Comparison of ENCODE assay signal across 8 cellular contexts in genomic region chr15:99425666-99426301, GRCh38.
DNase-seq lines count a peak whose midpoint lies in the region; ATAC-seq and TF ChIP-seq lines count a peak whose summit lies in the region.

No MANE protein-coding gene starts in this region.

- ATAC-seq in CD4-positive, CD25-positive, alpha-beta regulatory T cell (ENCODE audit: low read depth in 2 of 2): no peak
- no peak for ATAC-seq in omental fat pad (ENCODE audit: low FRiP score)
- ATAC-seq in HG03521 (IDR thresholded peaks at IDR 0.05; ENCODE audit: unreplicated experiment): no peak

- H3K4me3 Mint-ChIP-seq in CD4-positive, CD25-positive, alpha-beta regulatory T cell: peak overlapping the region in 1 of 4 donors; percentile 50

- no peaks in the 10 kb centered on the region for H3K27me3 Mint-ChIP-seq in CD4-positive, CD25-positive, alpha-beta regulatory T cell

- H3K9me3 Mint-ChIP-seq in CD4-positive, CD25-positive, alpha-beta regulatory T cell: peaks cover 0 to 5% (median 0%) of the 10 kb centered on the region in 7 donors

- no peak overlapping the region for H3K4me3 ChIP-seq in CD4-positive, CD25-positive, alpha-beta regulatory T cell (ENCODE audit: low read depth, low read length)
- H3K4me3 ChIP-seq in Peyer's patch: no peak overlapping the region
- H3K4me3 ChIP-seq in epithelial cell of proximal tubule (ENCODE audit: low read depth, low read length): no peak overlapping the region
- H3K4me3 ChIP-seq in H7 (ENCODE audit: insufficient read depth, low read depth, low read length): no peak overlapping the region

- no peaks in the 10 kb centered on the region for H3K27me3 ChIP-seq in CD4-positive, CD25-positive, alpha-beta regulatory T cell (ENCODE audit: control insufficient read depth, insufficient read depth, low read length)
- H3K27me3 ChIP-seq in Peyer's patch (no peaks in the 10 kb centered on the region), H7 (ENCODE audit: control insufficient read depth, insufficient read depth, low read length) (no peaks in the 10 kb centered on the region)

- H3K27ac ChIP-seq in CD4-positive, CD25-positive, alpha-beta regulatory T cell (ENCODE audit: insufficient read depth, low read length, poor library complexity, severe bottlenecking): peak overlapping the region; percentile 57
- peak overlapping the region in 2 of 4 donors; percentile 44 to 70 for H3K27ac ChIP-seq in Peyer's patch

- H3K4me1 Mint-ChIP-seq in CD4-positive, CD25-positive, alpha-beta regulatory T cell: peaks cover 4 to 63% (median 22%) of the 10 kb centered on the region in 4 donors

- peaks cover 36% of the 10 kb centered on the region for H3K4me1 ChIP-seq in CD4-positive, CD25-positive, alpha-beta regulatory T cell (ENCODE audit: control insufficient read depth, insufficient read depth, low read length, poor library complexity, severe bottlenecking)
- H3K4me1 ChIP-seq in Peyer's patch: peaks cover 0 to 6% (median 2%) of the 10 kb centered on the region in 4 donors

- no peak for TF ChIP-seq CTCF in Peyer's patch (IDR thresholded peaks at IDR 0.05)
- peak; percentile 12 for TF ChIP-seq CTCF in epithelial cell of proximal tubule (conservative IDR thresholded peaks at IDR 0.05; ENCODE audit: low read depth, low read length)
- TF ChIP-seq CTCF in omental fat pad (IDR thresholded peaks at IDR 0.05): no peak

- H3K36me3 Mint-ChIP-seq in CD4-positive, CD25-positive, alpha-beta regulatory T cell: peaks cover 3% of the 10 kb centered on the region

- no peak for TF ChIP-seq POLR2A in Peyer's patch (IDR thresholded peaks at IDR 0.05)

- no peak for DNase-seq in CD4-positive, CD25-positive, alpha-beta regulatory T cell
- peak in 2 of 3 donors; percentile 44 to 45 for DNase-seq in Peyer's patch
- DNase-seq in epithelial cell of proximal tubule (ENCODE audit: low read depth): no peak
- DNase-seq in omental fat pad (ENCODE audit: low spot score): peak; percentile 17
- no peak for DNase-seq in H7
- DNase-seq in NCI-H1694 treated with DMSO at 0.1 percent for 48 hours (lab: John Stamatoyannopoulos, UW): no peak
- no peak for DNase-seq in NCI-H1930 (lab: John Stamatoyannopoulos, UW)

- H3K27ac Mint-ChIP-seq in CD4-positive, CD25-positive, alpha-beta regulatory T cell: peak overlapping the region; percentile 55 to 96 (median 81)

- no peaks in the 10 kb centered on the region for H3K36me3 ChIP-seq in CD4-positive, CD25-positive, alpha-beta regulatory T cell (ENCODE audit: control insufficient read depth, insufficient read depth, low read length)
- H3K36me3 ChIP-seq in Peyer's patch (no peaks in the 10 kb centered on the region), H7 (replicated peaks; ENCODE audit: control insufficient read depth, insufficient read depth, low read length) (no peaks in the 10 kb centered on the region)

- no peaks in the 10 kb centered on the region for H3K9me3 ChIP-seq in CD4-positive, CD25-positive, alpha-beta regulatory T cell (ENCODE audit: control insufficient read depth in 2 of 2, low read length in 2 of 2)
- no peaks in the 10 kb centered on the region for H3K9me3 ChIP-seq in Peyer's patch

Comparison
In these comparisons a context has a peak if more than half of its experiments do, and no peak if none do; other contexts are left out.
1. DNase-seq: peak in Peyer's patch (2 of 3) and omental fat pad (single experiment); none in CD4-positive, CD25-positive, alpha-beta regulatory T cell (0 of 3), epithelial cell of proximal tubule (single experiment), H7 (single experiment), NCI-H1694 treated with DMSO at 0.1 percent for 48 hours (single experiment) and NCI-H1930 (0 of 2).